ENCODE assay signal across 15 cellular contexts in genomic region chr9:3810231-3810630, GRCh38.
DNase-seq lines count a peak whose midpoint lies in the region; ATAC-seq lines count a peak whose summit lies in the region.
"Had no signal": no experiment of that assay in that cellular context is flagged by ENCODE, and none has a peak within 500 bp of the region (broad histone marks: within the 10 kb centered on the region; RNA-seq: fewer than 3 reads in every experiment).

No MANE protein-coding gene starts in this region.

- intact Hi-C loops in head of caudate nucleus (cut with DNase I) = no loop called here
- intact Hi-C loops in activated CD4-positive, alpha-beta memory T cell treated with anti-CD3 and anti-CD28 coated beads for 36 hours (cut with micrococcal nuclease) = no loop called here

- DNase-seq in HT1080 (ENCODE audit: low read depth) (peak; percentile 35), epithelial cell of prostate (ENCODE audit: low read depth, low spot score) (no peak), head of caudate nucleus (no peak)
- DNase-seq in stimulated activated CD8-positive, alpha-beta memory T cell treated with anti-CD3 and anti-CD28 coated beads, Interleukin-4, amount 100 ng/mL, for 48 hours = no peak
- DNase-seq in stimulated activated CD4-positive, alpha-beta T cell treated with anti-CD3 and anti-CD28 coated beads, Interleukin-2, amount 100 ng/mL, for 48 hours = no peak
- no peak for DNase-seq in activated CD4-positive, alpha-beta memory T cell treated with anti-CD3 and anti-CD28 coated beads for 36 hours
- DNase-seq: CD8-positive, alpha-beta memory T cell; H9; KBM-7; NCI-H1092; NCI-H2081 treated with DMSO at 0.1 percent for 48 hours; NCI-H510A; NCI-H82; SW 1271 had no signal

- H3K27ac ChIP-seq in epithelial cell of prostate = peak overlapping the region; percentile 18

- POLR2A ChIA-PET in activated CD4-positive, alpha-beta memory T cell treated with anti-CD3 and anti-CD28 coated beads for 36 hours (lab: Charles Lee) = no interaction called here

- no peaks in the 10 kb centered on the region for H3K9me3 Mint-ChIP-seq in activated CD4-positive, alpha-beta memory T cell treated with anti-CD3 and anti-CD28 coated beads for 36 hours

- H3K4me1 Mint-ChIP-seq in activated CD4-positive, alpha-beta memory T cell treated with anti-CD3 and anti-CD28 coated beads for 36 hours (ENCODE audit: low read depth) = no peaks in the 10 kb centered on the region
- H3K4me1 Mint-ChIP-seq: CD8-positive, alpha-beta memory T cell had no signal

- no peak overlapping the region for H3K4me3 Mint-ChIP-seq in activated CD4-positive, alpha-beta memory T cell treated with anti-CD3 and anti-CD28 coated beads for 36 hours
- H3K4me3 Mint-ChIP-seq: CD8-positive, alpha-beta memory T cell; H9 had no signal

- H3K36me3 Mint-ChIP-seq in activated CD4-positive, alpha-beta memory T cell treated with anti-CD3 and anti-CD28 coated beads for 36 hours = no peaks in the 10 kb centered on the region
- H3K36me3 Mint-ChIP-seq: CD8-positive, alpha-beta memory T cell had no signal

- H3K27me3 Mint-ChIP-seq in activated CD4-positive, alpha-beta memory T cell treated with anti-CD3 and anti-CD28 coated beads for 36 hours = peaks cover 5% of the 10 kb centered on the region

- peak; percentile 19 for ATAC-seq in GM19397 (IDR thresholded peaks at IDR 0.05; ENCODE audit: unreplicated experiment)

- no peak overlapping the region for H3K27ac Mint-ChIP-seq in activated CD4-positive, alpha-beta memory T cell treated with anti-CD3 and anti-CD28 coated beads for 36 hours
- H3K27ac Mint-ChIP-seq: CD8-positive, alpha-beta memory T cell had no signal

- CTCF ChIA-PET in activated CD4-positive, alpha-beta memory T cell treated with anti-CD3 and anti-CD28 coated beads for 36 hours (lab: Charles Lee) = no interaction called here
